ENCODE assay signal across 8 cellular contexts in the genomic region with DNA sequence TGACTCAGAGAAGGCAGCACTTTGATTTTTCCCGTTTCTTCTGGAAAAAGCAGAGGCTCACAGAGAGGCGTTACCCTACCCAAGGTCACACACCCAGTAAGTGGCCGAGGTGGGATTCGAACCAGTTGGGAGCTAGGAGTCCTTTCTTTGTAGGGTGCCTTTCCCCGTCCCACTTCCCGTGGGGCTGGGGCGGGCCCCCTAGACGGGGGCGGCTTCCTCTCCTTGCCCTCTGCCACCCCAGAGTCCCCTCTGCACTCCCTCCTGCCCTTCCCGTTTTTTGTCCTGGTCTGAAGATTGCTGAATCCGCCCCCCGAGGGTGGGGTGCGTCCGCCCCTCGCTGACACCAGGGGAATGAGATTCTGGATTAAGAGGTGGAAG. TPM values are rescaled to one million over a fixed set of nuclear protein-coding genes. Genes with fewer than 3 reads are reported as not detected.
A peak's percentile ranks its signal among the peaks of the same experiment; 100 is the strongest.
DNase-seq lines count a peak whose midpoint lies in the region; ATAC-seq, FAIRE-seq and TF ChIP-seq lines count a peak whose summit lies in the region.

No MANE protein-coding gene starts in this region.

- DNase-seq in GM12891 (ENCODE audit: insufficient read length, low spot score) (no peak), RWPE1 (ENCODE audit: low spot score) (peak; percentile 10), colonic mucosa (no peak), mucosa of descending colon (peak in 2 of 3 donors; percentile 31 to 61), mesenteric fat pad (ENCODE audit: low spot score) (no peak)

- POLR2A ChIA-PET in RWPE1 (lab: Yijun Ruan, JAX; ENCODE audit: low non-redundant PET) = no interaction called here

- H3K9ac ChIP-seq in colonic mucosa (ENCODE audit: low read depth in 2 of 2, low read length in 2 of 2) = peak overlapping the region; percentile 74 to 100

- TF ChIP-seq CTCF in RWPE1 (conservative IDR thresholded peaks at IDR 0.05; ENCODE audit: low read depth) = no peak
- TF ChIP-seq CTCF in colonic mucosa (IDR thresholded peaks at IDR 0.05) = no peak
- TF ChIP-seq CTCF in mucosa of descending colon (IDR thresholded peaks at IDR 0.05) = no peak

- no peak for FAIRE-seq in GM12891 (lab: Jason Lieb, UNC)

- H3K9me3 ChIP-seq in colonic mucosa (no peaks in the 10 kb centered on the region), mucosa of descending colon (no peaks in the 10 kb centered on the region)

- H3K36me3 ChIP-seq in colonic mucosa (no peaks in the 10 kb centered on the region), mucosa of descending colon (ENCODE audit: low read depth) (no peaks in the 10 kb centered on the region)

- H3K27me3 ChIP-seq in colonic mucosa = no peaks in the 10 kb centered on the region

- CTCF ChIA-PET in RWPE1 (lab: Yijun Ruan, JAX) = no interaction called here

- ATAC-seq in mucosa of descending colon (peak; percentile 4), HG03571 (IDR thresholded peaks at IDR 0.05; ENCODE audit: unreplicated experiment) (no peak), GM18505 (IDR thresholded peaks at IDR 0.05; ENCODE audit: unreplicated experiment) (no peak), HG02885 (IDR thresholded peaks at IDR 0.05; ENCODE audit: poor library complexity, unreplicated experiment) (no peak)

- intact Hi-C loops in colonic mucosa (cut with DNase I) (no loop called here), mucosa of descending colon (cut with DNase I, micrococcal nuclease) (no loop called here)

- H3K4me1 ChIP-seq in colonic mucosa (no peaks in the 10 kb centered on the region), mucosa of descending colon (ENCODE audit: low read depth) (peaks cover 12% of the 10 kb centered on the region)

- H3K27ac ChIP-seq in RWPE1 = peak overlapping the region; percentile 74
- H3K27ac ChIP-seq in colonic mucosa = peak overlapping the region; percentile 75

- H3K4me3 ChIP-seq in colonic mucosa = peak overlapping the region; percentile 75
- peak overlapping the region; percentile 91 for H3K4me3 ChIP-seq in mucosa of descending colon

- TF ChIP-seq POLR2A in GM12891 (IDR thresholded peaks at IDR 0.05; ENCODE audit: low read depth, low read length) (no peak), GM18505 (IDR thresholded peaks at IDR 0.05; ENCODE audit: borderline replicate concordance, extremely low read depth, insufficient read depth, insufficient read length) (no peak)

TF ChIP-seq in GM12891, 5 proteins besides CTCF, POLR2A, EP300 and RAD21:
- TF ChIP-seq POLR2AphosphoS5 (IDR thresholded peaks at IDR 0.05; ENCODE audit: low read depth, low read length) (no peak), TAF1 (IDR thresholded peaks at IDR 0.05; ENCODE audit: low read depth, low read length) (no peak), POU2F2 (IDR thresholded peaks at IDR 0.05; ENCODE audit: low read depth, low read length) (no peak), PAX5 (IDR thresholded peaks at IDR 0.05; ENCODE audit: insufficient read depth, low read length, severe bottlenecking) (no peak), SPI1 (IDR thresholded peaks at IDR 0.05; ENCODE audit: low read depth, low read length) (peak; percentile 41; the same call in 1 of the 2 replicates)

RNA-seq across cellular contexts. Expression of a gene that starts 0.7 kb away (rescaled TPM):
- polyA plus RNA-seq in GM12891 (2012; ENCODE audit: low read depth, missing spikeins) = 6.4 TPM
- total RNA-seq in colonic mucosa = 10 to 100 TPM; 14.5 to 21.1 TPM
- 10 to 100 TPM; 19.5 to 37.4 (median 20.7) TPM for total RNA-seq in mucosa of descending colon
- total RNA-seq in mesenteric fat pad = 17.1 TPM

RNA-seq across cellular contexts. Expression of a gene that starts 36.4 kb away (rescaled TPM):
- not detected for polyA plus RNA-seq in GM12891 (2012; ENCODE audit: low read depth, missing spikeins)
- total RNA-seq in colonic mucosa = 10 to 100 TPM in 1 of 2 donors, 1 to 10 TPM in 1; 3.0 to 17.9 TPM
- 100 to 1,000 TPM in 1 of 3 donors, 10 to 100 TPM in 1, 1 to 10 TPM in 1; 4.7 to 117 (median 14.2) TPM for total RNA-seq in mucosa of descending colon
- 29.8 TPM for total RNA-seq in mesenteric fat pad

Comparison
In these comparisons a context has a peak if more than half of its experiments do, and no peak if none do; other contexts are left out.
1. DNase-seq: peak in RWPE1 (single experiment) and mucosa of descending colon (2 of 3); none in GM12891 (single experiment), colonic mucosa (single experiment) and mesenteric fat pad (single experiment).